Comparison of ENCODE assay signal across 16 cellular contexts in genomic region chr18:36493349-36494281, GRCh38.
DNase-seq lines count a peak whose midpoint lies in the region; ATAC-seq and TF ChIP-seq lines count a peak whose summit lies in the region.
"Had no signal": no experiment of that assay in that cellular context is flagged by ENCODE, and none has a peak within 500 bp of the region (broad histone marks: within the 10 kb centered on the region; RNA-seq: fewer than 3 reads in every experiment).

No MANE protein-coding gene starts in this region.

- no peak overlapping the region for H3K4me3 ChIP-seq in fibroblast of mammary gland (ENCODE audit: control insufficient read depth, low read depth, low read length)
- H3K4me3 ChIP-seq: Peyer's patch, tibial artery had no signal

- peak overlapping the region in 1 of 3 experiments; percentile 2 for H3K4me3 Mint-ChIP-seq in nephron

- no peaks in the 10 kb centered on the region for H3K9me3 Mint-ChIP-seq in nephron

- H3K27ac Mint-ChIP-seq in nephron, result peak overlapping the region in 2 of 3 experiments; percentile 25 to 65

- H3K36me3 Mint-ChIP-seq in nephron (ENCODE audit: low read depth), result no peaks in the 10 kb centered on the region

- TF ChIP-seq CTCF in fibroblast of mammary gland (conservative IDR thresholded peaks at IDR 0.05; ENCODE audit: control insufficient read depth, insufficient read depth, low read depth, low read length) (no peak), nephron (IDR thresholded peaks at IDR 0.05; ENCODE audit: unreplicated experiment in 3 of 3) (no peak)

- H3K27me3 Mint-ChIP-seq in nephron (ENCODE audit: low read depth), result peaks cover 2% of the 10 kb centered on the region

- ATAC-seq in HG02970 (IDR thresholded peaks at IDR 0.05; ENCODE audit: low FRiP score, unreplicated experiment) (no peak), GM21529 (IDR thresholded peaks at IDR 0.05; ENCODE audit: unreplicated experiment) (no peak)

- DNase-seq in Daoy (ENCODE audit: low read depth), result peak; percentile 29
- peak; percentile 60 for DNase-seq in NCI-H1694 (lab: John Stamatoyannopoulos, UW)
- peak; percentile 62 for DNase-seq in fibroblast of mammary gland (ENCODE audit: low read depth)
- DNase-seq in NCI-H1930 (lab: John Stamatoyannopoulos, UW), result no peak
- DNase-seq in NK-92 (lab: John Stamatoyannopoulos, UW; ENCODE audit: unreplicated experiment), result no peak
- DNase-seq: activated CD4-positive, CD25-positive, alpha-beta regulatory T cell; activated gamma-delta T cell treated with Interleukin-2 at 50 U/mL for 16 hours; COR-L47; dermis blood vessel endothelial cell; hippocampal formation; MM.1S had no signal

- peaks cover 18% of the 10 kb centered on the region for H3K4me1 Mint-ChIP-seq in nephron

Comparison
In these comparisons a context has a peak if more than half of its experiments do, and no peak if none do; other contexts are left out.
1. DNase-seq: peak in Daoy (single experiment), NCI-H1694 (single experiment) and fibroblast of mammary gland (single experiment); none in NCI-H1930 (0 of 2) and NK-92 (single experiment).